In the genomic region with DNA sequence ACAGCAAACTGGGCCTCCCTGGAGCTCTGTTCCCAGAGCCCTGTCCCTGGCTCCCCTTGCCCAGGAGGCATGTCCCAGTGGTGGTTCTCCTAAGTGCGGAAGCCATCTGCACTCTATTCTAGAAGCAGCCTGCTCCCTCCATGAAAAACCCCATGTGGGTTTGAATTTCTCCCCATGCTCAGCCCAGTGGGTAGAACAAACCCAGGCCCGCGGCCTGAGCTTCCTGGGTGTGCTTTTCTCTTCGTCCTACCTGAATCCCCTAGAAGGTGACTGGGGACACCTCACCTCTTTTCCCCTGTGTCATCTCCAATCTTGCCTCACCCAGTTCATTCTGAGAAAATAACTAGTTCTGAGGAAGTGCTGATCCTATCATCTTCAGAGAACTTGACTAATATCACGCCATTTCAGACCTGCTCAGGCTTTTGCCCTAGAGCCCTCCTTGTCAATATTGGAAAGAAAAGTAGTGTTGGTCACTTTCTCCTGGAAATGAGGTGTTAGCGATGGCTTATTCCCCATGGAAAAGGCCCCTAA, we compare ENCODE assay signal across 10 cellular contexts. TPM values are rescaled to one million over a fixed set of nuclear protein-coding genes. Genes with fewer than 3 reads are reported as not detected.
DNase-seq lines count a peak whose midpoint lies in the region; ATAC-seq and TF ChIP-seq lines count a peak whose summit lies in the region.
"Had no signal": no experiment of that assay in that cellular context is flagged by ENCODE, and none has a peak within 500 bp of the region (broad histone marks: within the 10 kb centered on the region; RNA-seq: fewer than 3 reads in every experiment).

No MANE protein-coding gene starts in this region.

- H3K27me3 Mint-ChIP-seq in activated T-helper 2 cell treated with anti-CD3 and anti-CD28 coated beads, Interferon-gamma antibody, Interleukin-2, Interleukin-4, amounts not matched to agents 10 μg/mL and 5 μg/mL and 100 μg/mL, durations not matched to agents 14 hours and 24 hours and 36 hours (ENCODE audit: low read depth), result no peaks in the 10 kb centered on the region

- no peak for ATAC-seq in HG03045 (IDR thresholded peaks at IDR 0.05; ENCODE audit: unreplicated experiment)

- intact Hi-C loops in activated T-helper 2 cell treated with anti-CD3 and anti-CD28 coated beads, Interferon-gamma antibody, Interleukin-2, Interleukin-4, amounts not matched to agents 10 μg/mL and 5 μg/mL and 100 μg/mL, durations not matched to agents 14 hours and 24 hours and 36 hours (cut with micrococcal nuclease), result loop anchor here (1.0 to 2.0 kb wide), 7 partner anchors 10 to 215 kb away; partner anchors contain the start of gene IL10RA
- intact Hi-C loops in posterior vena cava (cut with DNase I), result no loop called here

- H3K9ac ChIP-seq in mucosa of stomach (ENCODE audit: low read length), result peak overlapping the region; percentile 12

- peaks cover 74% of the 10 kb centered on the region for H3K36me3 Mint-ChIP-seq in activated T-helper 2 cell treated with anti-CD3 and anti-CD28 coated beads, Interferon-gamma antibody, Interleukin-2, Interleukin-4, amounts not matched to agents 10 μg/mL and 5 μg/mL and 100 μg/mL, durations not matched to agents 14 hours and 24 hours and 36 hours (ENCODE audit: low read depth)

- no peak for TF ChIP-seq POLR2A in suprapubic skin (IDR thresholded peaks at IDR 0.05)

- H3K27me3 ChIP-seq in mucosa of stomach (ENCODE audit: control insufficient read depth, insufficient read depth, low read length), result no peaks in the 10 kb centered on the region
- H3K27me3 ChIP-seq in suprapubic skin, result no peaks in the 10 kb centered on the region

- no peak overlapping the region for H3K4me3 ChIP-seq in mucosa of stomach (ENCODE audit: low read length)
- H3K4me3 ChIP-seq in suprapubic skin, result no peak overlapping the region

- TF ChIP-seq CTCF in suprapubic skin (IDR thresholded peaks at IDR 0.05), result no peak

- no peaks in the 10 kb centered on the region for H3K9me3 ChIP-seq in mucosa of stomach (ENCODE audit: control insufficient read depth, low read length)
- no peaks in the 10 kb centered on the region for H3K9me3 ChIP-seq in suprapubic skin

- H3K9me3 Mint-ChIP-seq in activated T-helper 2 cell treated with anti-CD3 and anti-CD28 coated beads, Interferon-gamma antibody, Interleukin-2, Interleukin-4, amounts not matched to agents 10 μg/mL and 5 μg/mL and 100 μg/mL, durations not matched to agents 14 hours and 24 hours and 36 hours, result peaks cover 10% of the 10 kb centered on the region

- H3K36me3 ChIP-seq in mucosa of stomach (ENCODE audit: control insufficient read depth, insufficient read depth, low read length), result no peaks in the 10 kb centered on the region
- H3K36me3 ChIP-seq in suprapubic skin, result peaks cover 4% of the 10 kb centered on the region

- H3K4me1 ChIP-seq in mucosa of stomach (ENCODE audit: control insufficient read depth, insufficient read depth, low read length), result peaks cover 11% of the 10 kb centered on the region
- no peaks in the 10 kb centered on the region for H3K4me1 ChIP-seq in suprapubic skin

- H3K27ac ChIP-seq in suprapubic skin, result peak overlapping the region; percentile 25
- H3K27ac ChIP-seq: VCaP had no signal

- WGBS in suprapubic skin, result 89% methylated on average over 5 of the region's 6 CpGs

- TF ChIP-seq EP300 in suprapubic skin (IDR thresholded peaks at IDR 0.05), result no peak

- DNase-seq in activated naive CD4-positive, alpha-beta T cell treated with Interleukin-2 at 50 U/mL for 16 hours, result peak; percentile 67
- no peak for DNase-seq in activated naive CD4-positive, alpha-beta T cell treated with anti-CD3 and anti-CD28 coated beads, Interleukin-2, amount 50 U/mL, for 16 hours
- peak; percentile 70 for DNase-seq in activated T-helper 2 cell treated with anti-CD3 and anti-CD28 coated beads, Interferon-gamma antibody, Interleukin-2, Interleukin-4, amounts not matched to agents 10 μg/mL and 5 μg/mL and 100 μg/mL, durations not matched to agents 14 hours and 24 hours and 36 hours (ENCODE audit: low spot score)
- DNase-seq in suprapubic skin (ENCODE audit: low spot score in 2 of 2) (peak in 1 of 2 donors; percentile 26), glomerular visceral epithelial cell (ENCODE audit: extremely low spot score) (no peak), posterior vena cava (ENCODE audit: low spot score) (no peak)
- DNase-seq: effector CD8-positive, alpha-beta T cell had no signal

- peak overlapping the region; percentile 54 for H3K4me3 Mint-ChIP-seq in activated T-helper 2 cell treated with anti-CD3 and anti-CD28 coated beads, Interferon-gamma antibody, Interleukin-2, Interleukin-4, amounts not matched to agents 10 μg/mL and 5 μg/mL and 100 μg/mL, durations not matched to agents 14 hours and 24 hours and 36 hours (ENCODE audit: low read depth)

- peak overlapping the region; percentile 99 for H3K27ac Mint-ChIP-seq in activated T-helper 2 cell treated with anti-CD3 and anti-CD28 coated beads, Interferon-gamma antibody, Interleukin-2, Interleukin-4, amounts not matched to agents 10 μg/mL and 5 μg/mL and 100 μg/mL, durations not matched to agents 14 hours and 24 hours and 36 hours

- peaks cover 86% of the 10 kb centered on the region for H3K4me1 Mint-ChIP-seq in activated T-helper 2 cell treated with anti-CD3 and anti-CD28 coated beads, Interferon-gamma antibody, Interleukin-2, Interleukin-4, amounts not matched to agents 10 μg/mL and 5 μg/mL and 100 μg/mL, durations not matched to agents 14 hours and 24 hours and 36 hours (ENCODE audit: low read depth)

RNA-seq across cellular contexts. Expression of gene IL10RA, which starts 15.9 kb away (rescaled TPM):
- total RNA-seq in activated T-helper 2 cell treated with anti-CD3 and anti-CD28 coated beads, Interferon-gamma antibody, Interleukin-2, Interleukin-4, amounts not matched to agents 10 μg/mL and 5 μg/mL and 100 μg/mL, durations not matched to agents 14 hours and 24 hours and 36 hours, result 144 and 147 TPM in 2 replicates
- 1 to 10 TPM; 2.9 to 7.2 (median 4.4) TPM for total RNA-seq in suprapubic skin
- 10 to 100 TPM; 12.1 to 28.3 TPM for total RNA-seq in posterior vena cava

Comparison
In these comparisons a context has a peak if more than half of its experiments do, and no peak if none do; other contexts are left out.
1. DNase-seq: peak in activated naive CD4-positive, alpha-beta T cell treated with Interleukin-2 at 50 U/mL for 16 hours (single experiment) and activated T-helper 2 cell treated with anti-CD3 and anti-CD28 coated beads, Interferon-gamma antibody, Interleukin-2, Interleukin-4, amounts not matched to agents 10 μg/mL and 5 μg/mL and 100 μg/mL, durations not matched to agents 14 hours and 24 hours and 36 hours (single experiment); none in activated naive CD4-positive, alpha-beta T cell treated with anti-CD3 and anti-CD28 coated beads, Interleukin-2, amount 50 U/mL, for 16 hours (single experiment), glomerular visceral epithelial cell (single experiment) and posterior vena cava (single experiment).